Comparison of ENCODE assay signal across 8 cellular contexts in genomic region chr12:71685312-71685906, GRCh38. TPM values are rescaled to one million over a fixed set of nuclear protein-coding genes. Genes with fewer than 3 reads are reported as not detected.
DNase-seq lines count a peak whose midpoint lies in the region; ATAC-seq and TF ChIP-seq lines count a peak whose summit lies in the region.

No MANE protein-coding gene starts in this region.

- ATAC-seq in GM21717 (IDR thresholded peaks at IDR 0.05; ENCODE audit: unreplicated experiment) (no peak), HG02642 (IDR thresholded peaks at IDR 0.05; ENCODE audit: poor library complexity, unreplicated experiment) (no peak), GM18519 (IDR thresholded peaks at IDR 0.05; ENCODE audit: low FRiP score, unreplicated experiment) (no peak)

- H3K36me3 ChIP-seq in SJSA1 = 0 out of 2 replicates have a peak, but pooled peaks cover under 1% of the 10 kb centered on the region

- H3K9me3 ChIP-seq in SJSA1 (replicated peaks) = no peaks in the 10 kb centered on the region

- H3K4me1 Mint-ChIP-seq in progenitor cell of endocrine pancreas (ENCODE audit: low read depth) = peaks cover 11% of the 10 kb centered on the region

- H3K27ac ChIP-seq in SJSA1 = peak overlapping the region; percentile 64

- no peaks in the 10 kb centered on the region for H3K9me3 Mint-ChIP-seq in progenitor cell of endocrine pancreas (ENCODE audit: low read depth)

- peaks cover 7% of the 10 kb centered on the region; the same call in 1 of the 2 replicates for H3K4me1 ChIP-seq in SJSA1 (replicated peaks)

- TF ChIP-seq CTCF in GM12865 (IDR thresholded peaks at IDR 0.05; ENCODE audit: insufficient read depth, low read depth, low read length, missing control alignments) = no peak
- no peak for TF ChIP-seq CTCF in fibroblast of mammary gland (conservative IDR thresholded peaks at IDR 0.05; ENCODE audit: control insufficient read depth, insufficient read depth, low read depth, low read length)
- TF ChIP-seq CTCF in progenitor cell of endocrine pancreas (IDR thresholded peaks at IDR 0.05; ENCODE audit: unreplicated experiment) = no peak

- peak overlapping the region; percentile 78 for H3K27ac Mint-ChIP-seq in progenitor cell of endocrine pancreas

- H3K36me3 Mint-ChIP-seq in progenitor cell of endocrine pancreas (ENCODE audit: insufficient read depth) = no peaks in the 10 kb centered on the region

- H3K4me3 ChIP-seq in GM12865 (ENCODE audit: low read depth, low read length) (peak overlapping the region; percentile 97), SJSA1 (peak overlapping the region; percentile 76), fibroblast of mammary gland (ENCODE audit: control insufficient read depth, low read depth, low read length) (peak overlapping the region; percentile 67)

- H3K27me3 Mint-ChIP-seq in progenitor cell of endocrine pancreas = no peaks in the 10 kb centered on the region

- H3K27me3 ChIP-seq in SJSA1 (replicated peaks) = no peaks in the 10 kb centered on the region

- H3K4me3 Mint-ChIP-seq in progenitor cell of endocrine pancreas (ENCODE audit: low read depth) = peak overlapping the region; percentile 89

- DNase-seq in GM12865 (ENCODE audit: low read depth) (no peak), SJSA1 (ENCODE audit: low read depth in 1 of 2, low spot score in 2 of 2) (no peak), fibroblast of mammary gland (ENCODE audit: low read depth) (no peak), progenitor cell of endocrine pancreas (ENCODE audit: low spot score, unreplicated experiment) (no peak)
- DNase-seq in central memory CD4-positive, alpha-beta T cell = no peak

RNA-seq across cellular contexts. Expression of gene TMEM19, which starts 0.5 kb away (rescaled TPM):
- 42.6 and 54.4 TPM in 2 replicates for total RNA-seq in SJSA1 (2014; rRNA removed; shearing (Covaris generic))
- total RNA-seq in progenitor cell of endocrine pancreas = 19.4 and 24.8 TPM in 2 replicates

RNA-seq across cellular contexts. Expression of gene THAP2, which starts 21.3 kb away (rescaled TPM):
- 0.56 and 4.5 TPM in 2 replicates for total RNA-seq in SJSA1 (2014; rRNA removed; shearing (Covaris generic))
- total RNA-seq in progenitor cell of endocrine pancreas = 7.0 and 8.9 TPM in 2 replicates

RNA-seq across cellular contexts. Expression of gene ZFC3H1, which starts 21.8 kb away (rescaled TPM):
- 5.4 and 18.4 TPM in 2 replicates for total RNA-seq in SJSA1 (2014; rRNA removed; shearing (Covaris generic))
- total RNA-seq in progenitor cell of endocrine pancreas = 52.5 and 54.7 TPM in 2 replicates
